Comparison of ENCODE assay signal across 19 cellular contexts in genomic region chr1:167128261-167129227, GRCh38. TPM values are rescaled to one million over a fixed set of nuclear protein-coding genes. Genes with fewer than 3 reads are reported as not detected.
A peak's percentile ranks its signal among the peaks of the same experiment; 100 is the strongest.
DNase-seq lines count a peak whose midpoint lies in the region; ATAC-seq and TF ChIP-seq lines count a peak whose summit lies in the region.
"Had no signal": no experiment of that assay in that cellular context is flagged by ENCODE, and none has a peak within 500 bp of the region (broad histone marks: within the 10 kb centered on the region; RNA-seq: fewer than 3 reads in every experiment).

No MANE protein-coding gene starts in this region.

- no peaks in the 10 kb centered on the region for H4K20me1 ChIP-seq in OCI-LY1 (ENCODE audit: insufficient read depth, low read length)

- no peak overlapping the region for H3K27ac Mint-ChIP-seq in natural killer cell
- H3K27ac Mint-ChIP-seq in natural killer cell treated with Interleukin-12 subunit alpha and Interleukin-12 subunit beta and Interleukin-15 and Interleukin-18, amount 100 ng/mL, for 72 hours: no peak overlapping the region
- H3K27ac Mint-ChIP-seq in endothelial cell (ENCODE audit: unreplicated experiment): peak overlapping the region; percentile 14
- H3K27ac Mint-ChIP-seq: brain; effector memory CD8-positive, alpha-beta T cell had no signal

- H3K4me1 Mint-ChIP-seq in natural killer cell (peaks cover 0 to 4% of the 10 kb centered on the region in 2 donors), endothelial cell (ENCODE audit: unreplicated experiment) (peaks cover 11% of the 10 kb centered on the region)
- peaks cover 0 to 2% of the 10 kb centered on the region in 2 donors for H3K4me1 Mint-ChIP-seq in natural killer cell treated with Interleukin-12 subunit alpha and Interleukin-12 subunit beta and Interleukin-15 and Interleukin-18, amount 100 ng/mL, for 72 hours (ENCODE audit: low read depth in 2 of 2)
- H3K4me1 Mint-ChIP-seq: brain had no signal

- H3K4me2 ChIP-seq in OCI-LY1 (ENCODE audit: low read length): no peak overlapping the region

- H3K9me2 ChIP-seq in OCI-LY1 (ENCODE audit: low read depth, low read length): no peaks in the 10 kb centered on the region

- no peaks in the 10 kb centered on the region for H3K4me1 ChIP-seq in OCI-LY1 (ENCODE audit: insufficient read depth, low read length, severe bottlenecking)
- H3K4me1 ChIP-seq: upper lobe of right lung had no signal

- H3K27me3 ChIP-seq in OCI-LY1 (ENCODE audit: insufficient read depth, low read length): no peaks in the 10 kb centered on the region
- H3K27me3 ChIP-seq: upper lobe of right lung had no signal

- no peak overlapping the region for H3K27ac ChIP-seq in OCI-LY1 (ENCODE audit: low read depth, low read length, poor library complexity, severe bottlenecking)
- H3K27ac ChIP-seq: upper lobe of right lung had no signal

- H3K4me3 Mint-ChIP-seq in natural killer cell (no peak overlapping the region), endothelial cell (ENCODE audit: unreplicated experiment) (no peak overlapping the region)
- no peak overlapping the region for H3K4me3 Mint-ChIP-seq in natural killer cell treated with Interleukin-12 subunit alpha and Interleukin-12 subunit beta and Interleukin-15 and Interleukin-18, amount 100 ng/mL, for 72 hours
- H3K4me3 Mint-ChIP-seq: brain; effector memory CD8-positive, alpha-beta T cell had no signal

- H2AFZ ChIP-seq in OCI-LY1 (ENCODE audit: low read length): no peak overlapping the region

- H3K9me3 Mint-ChIP-seq in natural killer cell (no peaks in the 10 kb centered on the region), endothelial cell (ENCODE audit: unreplicated experiment) (no peaks in the 10 kb centered on the region)
- H3K9me3 Mint-ChIP-seq in natural killer cell treated with Interleukin-12 subunit alpha and Interleukin-12 subunit beta and Interleukin-15 and Interleukin-18, amount 100 ng/mL, for 72 hours: no peaks in the 10 kb centered on the region
- H3K9me3 Mint-ChIP-seq: effector memory CD8-positive, alpha-beta T cell had no signal

- H3K79me2 ChIP-seq in OCI-LY1 (ENCODE audit: insufficient read depth, low read length): no peaks in the 10 kb centered on the region

- H3F3A ChIP-seq in OCI-LY1 (ENCODE audit: insufficient read depth, low read length): no peaks in the 10 kb centered on the region

- no peak overlapping the region for H3K9ac ChIP-seq in OCI-LY1 (ENCODE audit: low read length)

- H3K36me3 ChIP-seq in OCI-LY1 (ENCODE audit: insufficient read depth, low read length): no peaks in the 10 kb centered on the region
- H3K36me3 ChIP-seq: upper lobe of right lung had no signal

- no peaks in the 10 kb centered on the region for H3K9me3 ChIP-seq in OCI-LY1 (ENCODE audit: low read length)
- H3K9me3 ChIP-seq: upper lobe of right lung had no signal

- H3K4me3 ChIP-seq in OCI-LY1 (ENCODE audit: low read depth, low read length, poor library complexity, severe bottlenecking): no peak overlapping the region
- H3K4me3 ChIP-seq: upper lobe of right lung had no signal

- TF ChIP-seq CTCF in natural killer cell (IDR thresholded peaks at IDR 0.05) (peak; percentile 17), OCI-LY1 (IDR thresholded peaks at IDR 0.05; ENCODE audit: low read length) (0 out of 2 replicates have a peak, but pooled peaks have one; percentile 18), endothelial cell (IDR thresholded peaks at IDR 0.05; ENCODE audit: unreplicated experiment) (no peak)

- H3K36me3 Mint-ChIP-seq in natural killer cell: no peaks in the 10 kb centered on the region
- no peaks in the 10 kb centered on the region for H3K36me3 Mint-ChIP-seq in natural killer cell treated with Interleukin-12 subunit alpha and Interleukin-12 subunit beta and Interleukin-15 and Interleukin-18, amount 100 ng/mL, for 72 hours
- H3K36me3 Mint-ChIP-seq in endothelial cell (ENCODE audit: low read depth, unreplicated experiment): peaks cover 19% of the 10 kb centered on the region

- DNase-seq in natural killer cell (no peak), endothelial cell (ENCODE audit: low spot score) (no peak), NCI-H1436 treated with DMSO at 0.1 percent for 48 hours (lab: John Stamatoyannopoulos, UW) (no peak), left ventricle myocardium superior (no peak), T-helper 9 cell (no peak)
- no peak for DNase-seq in natural killer cell treated with Interleukin-12 subunit alpha and Interleukin-12 subunit beta and Interleukin-15 and Interleukin-18, amount 100 ng/mL, for 72 hours (ENCODE audit: low spot score)
- DNase-seq in stimulated activated naive CD4-positive, alpha-beta T cell treated with Interleukin-2 at 50 U/mL for 16 hours (lab: John Stamatoyannopoulos, UW): no peak
- DNase-seq: activated gamma-delta T cell treated with Interleukin-2 at 50 U/mL for 16 hours; AML-193; effector memory CD8-positive, alpha-beta T cell; GDM1; GOT3; SHP77 treated with DMSO at 0.1 percent for 48 hours; stimulated activated CD4-positive, alpha-beta T cell treated with anti-CD3 and anti-CD28 coated beads, Interleukin-1b, Interleukin-23, amount 100 ng/mL, for 48 hours; upper lobe of right lung had no signal

- peaks cover 35 to 37% of the 10 kb centered on the region in 2 donors for H3K27me3 Mint-ChIP-seq in natural killer cell (ENCODE audit: low read depth in 2 of 2)
- H3K27me3 Mint-ChIP-seq in natural killer cell treated with Interleukin-12 subunit alpha and Interleukin-12 subunit beta and Interleukin-15 and Interleukin-18, amount 100 ng/mL, for 72 hours: peaks cover 33 to 37% of the 10 kb centered on the region in 2 donors
- H3K27me3 Mint-ChIP-seq in endothelial cell (ENCODE audit: unreplicated experiment): peaks cover 7% of the 10 kb centered on the region

- ATAC-seq in natural killer cell (peak in 1 of 3 donors; percentile 41), left ventricle myocardium superior (no peak)
- ATAC-seq in natural killer cell treated with Interleukin-12 subunit alpha and Interleukin-12 subunit beta and Interleukin-15 and Interleukin-18, amount 100 ng/mL, for 72 hours: no peak
- ATAC-seq: effector memory CD8-positive, alpha-beta T cell; upper lobe of right lung had no signal

- intact Hi-C loops in natural killer cell (cut with micrococcal nuclease) (loop anchor here (1.0 to 5.0 kb wide), 2 partner anchors 62 to 216 kb away; no protein-coding TSS in a partner anchor), left ventricle myocardium superior (cut with micrococcal nuclease) (no loop called here)

RNA-seq across cellular contexts. Expression of gene STYXL2, which starts 34.7 kb away (rescaled TPM):
- total RNA-seq in natural killer cell (not detected), endothelial cell (ENCODE audit: unreplicated experiment) (1.9 TPM), left ventricle myocardium superior (121 TPM)
- total RNA-seq in natural killer cell treated with Interleukin-12 subunit alpha and Interleukin-12 subunit beta and Interleukin-15 and Interleukin-18, amount 100 ng/mL, for 72 hours: not detected
- total RNA-seq: NCI-H460, pulmonary artery endothelial cell had no signal

RNA-seq across cellular contexts. Expression of gene GPA33, which starts 38.4 kb away (rescaled TPM):
- total RNA-seq in natural killer cell: 1 to 10 TPM; 2.9 to 4.6 (median 4.5) TPM
- total RNA-seq in natural killer cell treated with Interleukin-12 subunit alpha and Interleukin-12 subunit beta and Interleukin-15 and Interleukin-18, amount 100 ng/mL, for 72 hours: not detected
- 0.10 TPM for total RNA-seq in endothelial cell (ENCODE audit: unreplicated experiment)
- 0.07 TPM for total RNA-seq in left ventricle myocardium superior
- total RNA-seq: NCI-H460, pulmonary artery endothelial cell had no signal

Comparison
In these comparisons a context has a peak if more than half of its experiments do, and no peak if none do; other contexts are left out.
1. RNA of gene STYXL2, which starts 34.7 kb away (total RNA-seq): 121 TPM in left ventricle myocardium superior (single experiment); 1.9 TPM in endothelial cell (single experiment), not detected in natural killer cell and not detected in natural killer cell treated with Interleukin-12 subunit alpha and Interleukin-12 subunit beta and Interleukin-15 and Interleukin-18, amount 100 ng/mL, for 72 hours; every median in the first group is over 10 times any median in the second.